In genomic region chr2:101828267-101829017, GRCh38 we compare ENCODE assay signal across 11 cellular contexts.
DNase-seq lines count a peak whose midpoint lies in the region; ATAC-seq and TF ChIP-seq lines count a peak whose summit lies in the region.
"Had no signal": no experiment of that assay in that cellular context is flagged by ENCODE, and none has a peak within 500 bp of the region (broad histone marks: within the 10 kb centered on the region; RNA-seq: fewer than 3 reads in every experiment).

No MANE protein-coding gene starts in this region.

- H3K4me1 Mint-ChIP-seq in activated CD4-positive, alpha-beta T cell treated with anti-CD3 and anti-CD28 coated beads, Interleukin-2, amount 10 ng/mL, durations not matched to agents 7 days and 5 days: peaks cover 62% of the 10 kb centered on the region
- peaks cover 64% of the 10 kb centered on the region for H3K4me1 Mint-ChIP-seq in T-helper 1 cell treated with Interleukin-12 subunit alpha and Interleukin-12 subunit beta and Interleukin-4 antibody, amounts not matched to agents 30 μg/mL and 1 μg/mL, for 36 hours (ENCODE audit: low read depth)
- H3K4me1 Mint-ChIP-seq in stimulated activated effector memory CD8-positive, alpha-beta T cell treated with anti-CD3 and anti-CD28 coated beads, Interleukin-12 subunit alpha, Interleukin-12 subunit beta, amount 100 ng/mL, for 72 hours: peaks cover 54% of the 10 kb centered on the region

- DNase-seq in activated CD4-positive, alpha-beta T cell treated with anti-CD3 and anti-CD28 coated beads, Interleukin-2, amount 10 ng/mL, durations not matched to agents 7 days and 5 days: peak; percentile 55
- DNase-seq in activated CD4-positive, alpha-beta T cell treated with anti-CD3 and anti-CD28 coated beads for 48 hours: no peak
- peak; percentile 80 for DNase-seq in fibroblast of mammary gland (ENCODE audit: low read depth)
- no peak for DNase-seq in stimulated activated effector memory CD8-positive, alpha-beta T cell treated with anti-CD3 and anti-CD28 coated beads, Interleukin-12 subunit alpha, Interleukin-12 subunit beta, amount 100 ng/mL, for 72 hours (ENCODE audit: low spot score in 2 of 2)
- no peak for DNase-seq in effector CD4-positive, alpha-beta T cell
- DNase-seq: ACHN, HCEC 1CT, T-helper 9 cell had no signal

- POLR2A ChIA-PET in activated CD4-positive, alpha-beta T cell treated with anti-CD3 and anti-CD28 coated beads, Interleukin-2, amount 10 ng/mL, durations not matched to agents 7 days and 5 days (lab: Charles Lee): interaction anchor here (0.6 kb wide), 1 partner anchor 124 kb away, joined by 4 read pairs; no protein-coding TSS in a partner anchor

- no peak for TF ChIP-seq CTCF in fibroblast of mammary gland (conservative IDR thresholded peaks at IDR 0.05; ENCODE audit: control insufficient read depth, insufficient read depth, low read depth, low read length)

- peak overlapping the region; percentile 62 for H3K27ac Mint-ChIP-seq in activated CD4-positive, alpha-beta T cell treated with anti-CD3 and anti-CD28 coated beads, Interleukin-2, amount 10 ng/mL, durations not matched to agents 7 days and 5 days
- H3K27ac Mint-ChIP-seq in T-helper 1 cell treated with Interleukin-12 subunit alpha and Interleukin-12 subunit beta and Interleukin-4 antibody, amounts not matched to agents 30 μg/mL and 1 μg/mL, for 36 hours: peak overlapping the region; percentile 60
- no peak overlapping the region for H3K27ac Mint-ChIP-seq in stimulated activated effector memory CD8-positive, alpha-beta T cell treated with anti-CD3 and anti-CD28 coated beads, Interleukin-12 subunit alpha, Interleukin-12 subunit beta, amount 100 ng/mL, for 72 hours

- peaks cover 61% of the 10 kb centered on the region for H3K36me3 Mint-ChIP-seq in activated CD4-positive, alpha-beta T cell treated with anti-CD3 and anti-CD28 coated beads, Interleukin-2, amount 10 ng/mL, durations not matched to agents 7 days and 5 days (ENCODE audit: low read depth)
- peaks cover 24% of the 10 kb centered on the region for H3K36me3 Mint-ChIP-seq in T-helper 1 cell treated with Interleukin-12 subunit alpha and Interleukin-12 subunit beta and Interleukin-4 antibody, amounts not matched to agents 30 μg/mL and 1 μg/mL, for 36 hours (ENCODE audit: low read depth)
- H3K36me3 Mint-ChIP-seq in stimulated activated effector memory CD8-positive, alpha-beta T cell treated with anti-CD3 and anti-CD28 coated beads, Interleukin-12 subunit alpha, Interleukin-12 subunit beta, amount 100 ng/mL, for 72 hours: peaks cover 29% of the 10 kb centered on the region

- H3K27me3 Mint-ChIP-seq in activated CD4-positive, alpha-beta T cell treated with anti-CD3 and anti-CD28 coated beads, Interleukin-2, amount 10 ng/mL, durations not matched to agents 7 days and 5 days: no peaks in the 10 kb centered on the region
- H3K27me3 Mint-ChIP-seq in T-helper 1 cell treated with Interleukin-12 subunit alpha and Interleukin-12 subunit beta and Interleukin-4 antibody, amounts not matched to agents 30 μg/mL and 1 μg/mL, for 36 hours (ENCODE audit: low read depth): no peaks in the 10 kb centered on the region

- peak; percentile 77 for ATAC-seq in stimulated activated effector memory CD8-positive, alpha-beta T cell treated with anti-CD3 and anti-CD28 coated beads, Interleukin-12 subunit alpha, Interleukin-12 subunit beta, amount 100 ng/mL, for 72 hours
- ATAC-seq in GM18867 (IDR thresholded peaks at IDR 0.05; ENCODE audit: unreplicated experiment) (no peak), GM19463 (IDR thresholded peaks at IDR 0.05; ENCODE audit: unreplicated experiment) (no peak)

- CTCF ChIA-PET in activated CD4-positive, alpha-beta T cell treated with anti-CD3 and anti-CD28 coated beads, Interleukin-2, amount 10 ng/mL, durations not matched to agents 7 days and 5 days (lab: Charles Lee): interaction anchor here (0.5 to 1.4 kb wide), 6 partner anchors 9 to 412 kb away, joined by 3 to 4 read pairs (median 3); no protein-coding TSS in a partner anchor

- no peak overlapping the region for H3K4me3 ChIP-seq in fibroblast of mammary gland (ENCODE audit: control insufficient read depth, low read depth, low read length)

- no peaks in the 10 kb centered on the region for H3K9me3 Mint-ChIP-seq in activated CD4-positive, alpha-beta T cell treated with anti-CD3 and anti-CD28 coated beads, Interleukin-2, amount 10 ng/mL, durations not matched to agents 7 days and 5 days
- H3K9me3 Mint-ChIP-seq in T-helper 1 cell treated with Interleukin-12 subunit alpha and Interleukin-12 subunit beta and Interleukin-4 antibody, amounts not matched to agents 30 μg/mL and 1 μg/mL, for 36 hours: no peaks in the 10 kb centered on the region
- H3K9me3 Mint-ChIP-seq in stimulated activated effector memory CD8-positive, alpha-beta T cell treated with anti-CD3 and anti-CD28 coated beads, Interleukin-12 subunit alpha, Interleukin-12 subunit beta, amount 100 ng/mL, for 72 hours: no peaks in the 10 kb centered on the region

- H3K4me3 Mint-ChIP-seq in activated CD4-positive, alpha-beta T cell treated with anti-CD3 and anti-CD28 coated beads, Interleukin-2, amount 10 ng/mL, durations not matched to agents 7 days and 5 days: peak overlapping the region; percentile 25
- peak overlapping the region; percentile 26 for H3K4me3 Mint-ChIP-seq in T-helper 1 cell treated with Interleukin-12 subunit alpha and Interleukin-12 subunit beta and Interleukin-4 antibody, amounts not matched to agents 30 μg/mL and 1 μg/mL, for 36 hours
- H3K4me3 Mint-ChIP-seq in stimulated activated effector memory CD8-positive, alpha-beta T cell treated with anti-CD3 and anti-CD28 coated beads, Interleukin-12 subunit alpha, Interleukin-12 subunit beta, amount 100 ng/mL, for 72 hours: no peak overlapping the region

Comparison
In these comparisons a context has a peak if more than half of its experiments do, and no peak if none do; other contexts are left out.
1. DNase-seq: peak in activated CD4-positive, alpha-beta T cell treated with anti-CD3 and anti-CD28 coated beads, Interleukin-2, amount 10 ng/mL, durations not matched to agents 7 days and 5 days (single experiment) and fibroblast of mammary gland (single experiment); none in activated CD4-positive, alpha-beta T cell treated with anti-CD3 and anti-CD28 coated beads for 48 hours (single experiment), stimulated activated effector memory CD8-positive, alpha-beta T cell treated with anti-CD3 and anti-CD28 coated beads, Interleukin-12 subunit alpha, Interleukin-12 subunit beta, amount 100 ng/mL, for 72 hours (0 of 2) and effector CD4-positive, alpha-beta T cell (single experiment).